ENCODE assay signal across 8 cellular contexts in genomic region chr11:119727523-119728081, GRCh38. TPM values are rescaled to one million over a fixed set of nuclear protein-coding genes. Genes with fewer than 3 reads are reported as not detected.
DNase-seq lines count a peak whose midpoint lies in the region; FAIRE-seq and TF ChIP-seq lines count a peak whose summit lies in the region.

No MANE protein-coding gene starts in this region.

- H3K4me1 ChIP-seq in kidney (ENCODE audit: control insufficient read depth in 1 of 2, insufficient read depth in 1 of 2, low read depth in 1 of 2, low read length in 2 of 2) (peaks cover 7 to 14% of the 10 kb centered on the region in 2 donors), stomach smooth muscle (ENCODE audit: control insufficient read depth, insufficient read depth, low read length) (peaks cover 29% of the 10 kb centered on the region)

- H3K9me3 ChIP-seq in kidney (ENCODE audit: control insufficient read depth in 1 of 2, low read length in 2 of 2) (no peaks in the 10 kb centered on the region), stomach smooth muscle (ENCODE audit: control insufficient read depth in 2 of 2, low read length in 2 of 2) (no peaks in the 10 kb centered on the region)

- DNase-seq in NCI-H2196 (lab: John Stamatoyannopoulos, UW; ENCODE audit: unreplicated experiment) (peak; percentile 7), NCI-H2196 treated with DMSO at 0.1 percent for 48 hours (lab: John Stamatoyannopoulos, UW; ENCODE audit: unreplicated experiment) (no peak), NCI-H1105 treated with DMSO at 0.1 percent for 48 hours (lab: John Stamatoyannopoulos, UW) (peak; percentile 47), brain microvascular endothelial cell (no peak), kidney (no peak), GM19240 (ENCODE audit: insufficient read length, low spot score) (no peak), GF-D8 (lab: John Stamatoyannopoulos, UW) (no peak)

- in situ Hi-C loops in brain microvascular endothelial cell (cut with HindIII; ENCODE audit: low pct_ligation_motif_present, low sequenced_read_pairs): no loop called here

- no peak for FAIRE-seq in kidney (lab: Jason Lieb, UNC)

- no peaks in the 10 kb centered on the region for H3K27me3 ChIP-seq in brain microvascular endothelial cell (replicated peaks)
- H3K27me3 ChIP-seq in stomach smooth muscle (ENCODE audit: control insufficient read depth in 1 of 2, insufficient read depth in 2 of 2, low read length in 2 of 2): peaks cover 0 to 2% of the 10 kb centered on the region in 2 donors

- intact Hi-C loops in kidney (cut with DNase I): no loop called here

- TF ChIP-seq CTCF in brain microvascular endothelial cell (IDR thresholded peaks at IDR 0.05; ENCODE audit: low read depth, low read length, missing control alignments) (peak; percentile 34), kidney (IDR thresholded peaks at IDR 0.05; ENCODE audit: borderline replicate concordance, extremely low read depth, insufficient read depth) (peak; percentile 21)

- H3K9ac ChIP-seq in kidney (ENCODE audit: low read length in 2 of 2): peak overlapping the region in 1 of 2 donors; percentile 58
- H3K9ac ChIP-seq in stomach smooth muscle (ENCODE audit: low read length in 2 of 2): peak overlapping the region; percentile 21 to 49

- no peaks in the 10 kb centered on the region for H3K36me3 ChIP-seq in brain microvascular endothelial cell (replicated peaks)
- H3K36me3 ChIP-seq in kidney (ENCODE audit: control insufficient read depth in 1 of 2, insufficient read depth in 2 of 2, low read length in 2 of 2): no peaks in the 10 kb centered on the region
- H3K36me3 ChIP-seq in stomach smooth muscle (ENCODE audit: control insufficient read depth in 2 of 2, insufficient read depth in 2 of 2, low read length in 2 of 2): no peaks in the 10 kb centered on the region

- H3K27ac ChIP-seq in brain microvascular endothelial cell: no peak overlapping the region
- H3K27ac ChIP-seq in kidney (ENCODE audit: low read depth in 2 of 2, low read length in 2 of 2): no peak overlapping the region
- no peak overlapping the region for H3K27ac ChIP-seq in stomach smooth muscle (ENCODE audit: low read length)

- H3K4me3 ChIP-seq in brain microvascular endothelial cell (ENCODE audit: low read depth, low read length) (peak overlapping the region; percentile 67), kidney (ENCODE audit: low read length in 2 of 2) (peak overlapping the region; percentile 65 to 67), stomach smooth muscle (ENCODE audit: low read length in 2 of 2) (peak overlapping the region; percentile 80 to 83)

RNA-seq across cellular contexts. Expression of gene NECTIN1, which starts 1.4 kb away (rescaled TPM):
- total RNA-seq in kidney: 13.2 TPM
- polyA plus RNA-seq in kidney (ENCODE audit: insufficient read depth, low read depth, low replicate concordance): 6.0 TPM

Comparison
In these comparisons a context has a peak if more than half of its experiments do, and no peak if none do; other contexts are left out.
1. DNase-seq: peak in NCI-H2196 (single experiment) and NCI-H1105 treated with DMSO at 0.1 percent for 48 hours (single experiment); none in NCI-H2196 treated with DMSO at 0.1 percent for 48 hours (single experiment), brain microvascular endothelial cell (single experiment), kidney (single experiment), GM19240 (single experiment) and GF-D8 (single experiment).
2. Peak in every context shown above with its lines, with median percentiles within 50 percentile points of each other: H3K4me3 ChIP-seq.